Comparison of ENCODE assay signal across 2 cellular contexts in the genomic region with DNA sequence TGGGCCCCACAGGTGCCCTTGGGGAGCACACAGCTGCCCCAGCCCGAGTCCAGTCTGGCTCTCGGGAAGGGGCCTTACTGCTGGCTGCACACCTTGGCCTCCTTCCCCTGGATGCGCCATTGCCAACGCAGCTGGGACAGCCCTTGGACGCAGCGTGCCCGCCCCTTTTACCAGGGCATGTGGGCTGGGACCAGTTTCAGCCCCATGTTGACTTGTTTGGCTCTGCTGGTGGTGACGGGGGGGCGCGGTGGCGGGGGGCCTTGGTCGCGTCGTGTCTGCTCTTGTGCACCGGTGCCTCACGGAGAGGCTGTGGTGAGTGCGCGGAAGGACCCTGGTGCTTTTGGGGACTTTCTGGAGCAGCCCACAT.
TF ChIP-seq lines count a peak whose summit lies in the region.

No MANE protein-coding gene starts in this region.

TF ChIP-seq in K562, 482 proteins besides CTCF, POLR2A, EP300 and RAD21:
- TF ChIP-seq, protein P1, sequence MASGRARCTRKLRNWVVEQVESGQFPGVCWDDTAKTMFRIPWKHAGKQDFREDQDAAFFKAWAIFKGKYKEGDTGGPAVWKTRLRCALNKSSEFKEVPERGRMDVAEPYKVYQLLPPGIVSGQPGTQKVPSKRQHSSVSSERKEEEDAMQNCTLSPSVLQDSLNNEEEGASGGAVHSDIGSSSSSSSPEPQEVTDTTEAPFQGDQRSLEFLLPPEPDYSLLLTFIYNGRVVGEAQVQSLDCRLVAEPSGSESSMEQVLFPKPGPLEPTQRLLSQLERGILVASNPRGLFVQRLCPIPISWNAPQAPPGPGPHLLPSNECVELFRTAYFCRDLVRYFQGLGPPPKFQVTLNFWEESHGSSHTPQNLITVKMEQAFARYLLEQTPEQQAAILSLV (tag; IDR thresholded peaks at IDR 0.05) = no peak
- TF ChIP-seq POLR2G (IDR thresholded peaks at IDR 0.05; ENCODE audit: low read depth, low read length) (peak; percentile 56; the same call in 1 of the 2 replicates), SREBF1 (IDR thresholded peaks at IDR 0.05; ENCODE audit: borderline replicate concordance, low read depth, low read length) (no peak)

TF ChIP-seq in HepG2, 621 proteins besides CTCF, POLR2A, EP300 and RAD21:
- no peak for TF ChIP-seq ZNF781 (CRISPR knock-in tag; IDR thresholded peaks at IDR 0.05; ENCODE audit: borderline replicate concordance, not compliant biosample characterization)
- TF ChIP-seq, protein P2, sequence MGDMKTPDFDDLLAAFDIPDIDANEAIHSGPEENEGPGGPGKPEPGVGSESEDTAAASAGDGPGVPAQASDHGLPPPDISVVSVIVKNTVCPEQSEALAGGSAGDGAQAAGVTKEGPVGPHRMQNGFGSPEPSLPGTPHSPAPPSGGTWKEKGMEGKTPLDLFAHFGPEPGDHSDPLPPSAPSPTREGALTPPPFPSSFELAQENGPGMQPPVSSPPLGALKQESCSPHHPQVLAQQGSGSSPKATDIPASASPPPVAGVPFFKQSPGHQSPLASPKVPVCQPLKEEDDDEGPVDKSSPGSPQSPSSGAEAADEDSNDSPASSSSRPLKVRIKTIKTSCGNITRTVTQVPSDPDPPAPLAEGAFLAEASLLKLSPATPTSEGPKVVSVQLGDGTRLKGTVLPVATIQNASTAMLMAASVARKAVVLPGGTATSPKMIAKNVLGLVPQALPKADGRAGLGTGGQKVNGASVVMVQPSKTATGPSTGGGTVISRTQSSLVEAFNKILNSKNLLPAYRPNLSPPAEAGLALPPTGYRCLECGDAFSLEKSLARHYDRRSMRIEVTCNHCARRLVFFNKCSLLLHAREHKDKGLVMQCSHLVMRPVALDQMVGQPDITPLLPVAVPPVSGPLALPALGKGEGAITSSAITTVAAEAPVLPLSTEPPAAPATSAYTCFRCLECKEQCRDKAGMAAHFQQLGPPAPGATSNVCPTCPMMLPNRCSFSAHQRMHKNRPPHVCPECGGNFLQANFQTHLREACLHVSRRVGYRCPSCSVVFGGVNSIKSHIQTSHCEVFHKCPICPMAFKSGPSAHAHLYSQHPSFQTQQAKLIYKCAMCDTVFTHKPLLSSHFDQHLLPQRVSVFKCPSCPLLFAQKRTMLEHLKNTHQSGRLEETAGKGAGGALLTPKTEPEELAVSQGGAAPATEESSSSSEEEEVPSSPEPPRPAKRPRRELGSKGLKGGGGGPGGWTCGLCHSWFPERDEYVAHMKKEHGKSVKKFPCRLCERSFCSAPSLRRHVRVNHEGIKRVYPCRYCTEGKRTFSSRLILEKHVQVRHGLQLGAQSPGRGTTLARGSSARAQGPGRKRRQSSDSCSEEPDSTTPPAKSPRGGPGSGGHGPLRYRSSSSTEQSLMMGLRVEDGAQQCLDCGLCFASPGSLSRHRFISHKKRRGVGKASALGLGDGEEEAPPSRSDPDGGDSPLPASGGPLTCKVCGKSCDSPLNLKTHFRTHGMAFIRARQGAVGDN (CRISPR knock-in tag; IDR thresholded peaks at IDR 0.05) = 0 out of 2 replicates have a peak, but pooled peaks have one; percentile 21
- TF ChIP-seq, protein P3, sequence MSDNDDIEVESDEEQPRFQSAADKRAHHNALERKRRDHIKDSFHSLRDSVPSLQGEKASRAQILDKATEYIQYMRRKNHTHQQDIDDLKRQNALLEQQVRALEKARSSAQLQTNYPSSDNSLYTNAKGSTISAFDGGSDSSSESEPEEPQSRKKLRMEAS (IDR thresholded peaks at IDR 0.05) = peak; percentile 38; the same call in 1 of the 2 replicates
- TF ChIP-seq SPEN (CRISPR knock-in tag; IDR thresholded peaks at IDR 0.05; ENCODE audit: low read depth) = 0 out of 2 replicates have a peak, but pooled peaks have one; percentile 1
- 0 out of 2 replicates have a peak, but pooled peaks have one; percentile 16 for TF ChIP-seq ZNF776 (CRISPR knock-in tag; IDR thresholded peaks at IDR 0.05)
- TF ChIP-seq, protein P4, sequence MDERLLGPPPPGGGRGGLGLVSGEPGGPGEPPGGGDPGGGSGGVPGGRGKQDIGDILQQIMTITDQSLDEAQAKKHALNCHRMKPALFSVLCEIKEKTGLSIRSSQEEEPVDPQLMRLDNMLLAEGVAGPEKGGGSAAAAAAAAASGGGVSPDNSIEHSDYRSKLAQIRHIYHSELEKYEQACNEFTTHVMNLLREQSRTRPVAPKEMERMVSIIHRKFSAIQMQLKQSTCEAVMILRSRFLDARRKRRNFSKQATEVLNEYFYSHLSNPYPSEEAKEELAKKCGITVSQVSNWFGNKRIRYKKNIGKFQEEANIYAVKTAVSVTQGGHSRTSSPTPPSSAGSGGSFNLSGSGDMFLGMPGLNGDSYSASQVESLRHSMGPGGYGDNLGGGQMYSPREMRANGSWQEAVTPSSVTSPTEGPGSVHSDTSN (CRISPR knock-in tag; IDR thresholded peaks at IDR 0.05) = no peak
- no peak for TF ChIP-seq TCF12 (IDR thresholded peaks at IDR 0.05)
- no peak for TF ChIP-seq TCF12 (CRISPR knock-in tag; IDR thresholded peaks at IDR 0.05)
- TF ChIP-seq ZBTB38 (CRISPR knock-in tag; IDR thresholded peaks at IDR 0.05) = 0 out of 2 replicates have a peak, but pooled peaks have one; percentile 5
- TF ChIP-seq, protein P5, sequence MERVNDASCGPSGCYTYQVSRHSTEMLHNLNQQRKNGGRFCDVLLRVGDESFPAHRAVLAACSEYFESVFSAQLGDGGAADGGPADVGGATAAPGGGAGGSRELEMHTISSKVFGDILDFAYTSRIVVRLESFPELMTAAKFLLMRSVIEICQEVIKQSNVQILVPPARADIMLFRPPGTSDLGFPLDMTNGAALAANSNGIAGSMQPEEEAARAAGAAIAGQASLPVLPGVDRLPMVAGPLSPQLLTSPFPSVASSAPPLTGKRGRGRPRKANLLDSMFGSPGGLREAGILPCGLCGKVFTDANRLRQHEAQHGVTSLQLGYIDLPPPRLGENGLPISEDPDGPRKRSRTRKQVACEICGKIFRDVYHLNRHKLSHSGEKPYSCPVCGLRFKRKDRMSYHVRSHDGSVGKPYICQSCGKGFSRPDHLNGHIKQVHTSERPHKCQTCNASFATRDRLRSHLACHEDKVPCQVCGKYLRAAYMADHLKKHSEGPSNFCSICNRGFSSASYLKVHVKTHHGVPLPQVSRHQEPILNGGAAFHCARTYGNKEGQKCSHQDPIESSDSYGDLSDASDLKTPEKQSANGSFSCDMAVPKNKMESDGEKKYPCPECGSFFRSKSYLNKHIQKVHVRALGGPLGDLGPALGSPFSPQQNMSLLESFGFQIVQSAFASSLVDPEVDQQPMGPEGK (CRISPR knock-in tag; IDR thresholded peaks at IDR 0.05) = 0 out of 2 replicates have a peak, but pooled peaks have one; percentile 41
- no peak for TF ChIP-seq HES4 (CRISPR knock-in tag; IDR thresholded peaks at IDR 0.05; ENCODE audit: borderline replicate concordance)
- TF ChIP-seq ZNF891 (CRISPR knock-in tag; IDR thresholded peaks at IDR 0.05) = no peak
- TF ChIP-seq ZFP91 (CRISPR knock-in tag; IDR thresholded peaks at IDR 0.05; ENCODE audit: borderline replicate concordance) = peak; percentile 21; the same call in 1 of the 2 replicates
- TF ChIP-seq HNRNPL (IDR thresholded peaks at IDR 0.05; ENCODE audit: low read depth, low read length) = peak; percentile 57; the same call in 1 of the 2 replicates
- TF ChIP-seq ZNF570 (CRISPR knock-in tag; IDR thresholded peaks at IDR 0.05; ENCODE audit: borderline replicate concordance) = no peak
- TF ChIP-seq, protein P6, sequence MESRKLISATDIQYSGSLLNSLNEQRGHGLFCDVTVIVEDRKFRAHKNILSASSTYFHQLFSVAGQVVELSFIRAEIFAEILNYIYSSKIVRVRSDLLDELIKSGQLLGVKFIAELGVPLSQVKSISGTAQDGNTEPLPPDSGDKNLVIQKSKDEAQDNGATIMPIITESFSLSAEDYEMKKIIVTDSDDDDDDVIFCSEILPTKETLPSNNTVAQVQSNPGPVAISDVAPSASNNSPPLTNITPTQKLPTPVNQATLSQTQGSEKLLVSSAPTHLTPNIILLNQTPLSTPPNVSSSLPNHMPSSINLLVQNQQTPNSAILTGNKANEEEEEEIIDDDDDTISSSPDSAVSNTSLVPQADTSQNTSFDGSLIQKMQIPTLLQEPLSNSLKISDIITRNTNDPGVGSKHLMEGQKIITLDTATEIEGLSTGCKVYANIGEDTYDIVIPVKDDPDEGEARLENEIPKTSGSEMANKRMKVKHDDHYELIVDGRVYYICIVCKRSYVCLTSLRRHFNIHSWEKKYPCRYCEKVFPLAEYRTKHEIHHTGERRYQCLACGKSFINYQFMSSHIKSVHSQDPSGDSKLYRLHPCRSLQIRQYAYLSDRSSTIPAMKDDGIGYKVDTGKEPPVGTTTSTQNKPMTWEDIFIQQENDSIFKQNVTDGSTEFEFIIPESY (CRISPR knock-in tag; IDR thresholded peaks at IDR 0.05) = 0 out of 2 replicates have a peak, but pooled peaks have one; percentile 16
- peak; percentile 86 for TF ChIP-seq AGO2 (optimal IDR thresholded peaks at IDR 0.05; ENCODE audit: low read depth, low read length)
